29 cellular contexts compared by ENCODE assay signal in the genomic region with DNA sequence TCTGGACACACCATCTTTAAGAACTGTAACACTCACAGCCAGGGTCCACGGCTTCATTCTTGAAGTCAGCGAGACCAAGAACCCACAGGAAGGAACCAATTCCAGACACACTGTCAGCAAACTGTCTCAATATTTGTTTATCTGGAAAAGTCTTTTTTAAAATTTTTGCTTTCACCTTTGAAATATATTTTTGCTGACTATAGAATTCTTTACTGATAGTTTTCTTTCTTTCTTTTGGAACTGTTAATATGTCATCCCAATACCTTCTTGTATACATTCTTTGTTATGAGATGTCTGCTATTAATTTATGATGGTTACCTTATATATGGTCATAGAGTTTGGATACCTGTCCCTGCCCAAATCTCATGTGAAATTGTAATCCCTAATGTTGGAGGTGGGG.
"Had no signal": no experiment of that assay in that cellular context is flagged by ENCODE, and none has a peak within 500 bp of the region (broad histone marks: within the 10 kb centered on the region; RNA-seq: fewer than 3 reads in every experiment).

No MANE protein-coding gene starts in this region.

- H3K27me3 ChIP-seq: ovary, suprapubic skin, testis, tibial artery, transverse colon, vagina had no signal

- DNase-seq: naive thymus-derived CD4-positive, alpha-beta T cell; natural killer cell; occipital lobe; ovary; posterior cingulate gyrus; psoas muscle; right cardiac atrium; spleen; stimulated activated CD4-positive, alpha-beta T cell treated with anti-CD3 and anti-CD28 coated beads, Interleukin-12 subunit alpha, Interleukin-12 subunit beta, amount 100 ng/mL, for 4 hours; stimulated activated CD4-positive, alpha-beta T cell treated with anti-CD3 and anti-CD28 coated beads, Interleukin-1b, Interleukin-23, amount 100 ng/mL, for 48 hours; stimulated activated CD4-positive, alpha-beta T cell treated with anti-CD3 and anti-CD28 coated beads, Interleukin-4, amount 100 ng/mL, for 1 hour; stimulated activated CD4-positive, alpha-beta T cell treated with anti-CD3 and anti-CD28 coated beads, Interleukin-4, amount 100 ng/mL, for 4 hours; stimulated activated CD8-positive, alpha-beta memory T cell treated with anti-CD3 and anti-CD28 coated beads, Interleukin-4, amount 100 ng/mL, for 48 hours; stimulated activated naive CD4-positive, alpha-beta T cell; stimulated activated naive CD8-positive, alpha-beta T cell treated with anti-CD3 and anti-CD28 coated beads, Interleukin-15, amount 100 ng/mL, for 72 hours; stimulated activated naive CD8-positive, alpha-beta T cell treated with anti-CD3 and anti-CD28 coated beads, Interleukin-15, Interleukin-2, amounts not matched to agents 100 U/mL and 50 U/mL, for 24 hours; substantia nigra; tibial artery; transverse colon; upper lobe of right lung had no signal

- H3K9me3 ChIP-seq: ovary, psoas muscle, suprapubic skin, testis, tibial artery, transverse colon, upper lobe of right lung, vagina had no signal

- H3K4me2 ChIP-seq: neural progenitor cell, smooth muscle cell had no signal

- H3K27ac ChIP-seq: neural progenitor cell, ovary, parathyroid adenoma, psoas muscle, spleen, testis, tibial artery, transverse colon, upper lobe of right lung, vagina had no signal

- ATAC-seq: naive thymus-derived CD4-positive, alpha-beta T cell; natural killer cell; psoas muscle; right cardiac atrium; sciatic nerve; stimulated activated memory B cell treated with anti-CD40 and anti-IgM and Interleukin-4, amounts not matched to agents 10 μg/mL and 1 μg/mL and 100 μg/mL, for 72 hours; stimulated activated naive CD8-positive, alpha-beta T cell treated with anti-CD3 and anti-CD28 coated beads, Interleukin-15, amount 100 ng/mL, for 72 hours; stimulated activated naive CD8-positive, alpha-beta T cell treated with anti-CD3 and anti-CD28 coated beads, Interleukin-15, Interleukin-2, amounts not matched to agents 100 U/mL and 50 U/mL, for 24 hours; upper lobe of right lung had no signal

- H3K4me1 ChIP-seq: neural progenitor cell, parathyroid adenoma, psoas muscle, spleen, testis, tibial artery, transverse colon, upper lobe of right lung had no signal

- H3K4me3 ChIP-seq: neural progenitor cell, ovary, psoas muscle, skin epidermis, smooth muscle cell, spleen, suprapubic skin, testis, tibial artery, transverse colon, upper lobe of right lung, vagina had no signal

- H2AFZ ChIP-seq: neural progenitor cell, parathyroid adenoma had no signal

- H3K9ac ChIP-seq: neural progenitor cell, parathyroid adenoma had no signal

- H3K36me3 ChIP-seq: neural progenitor cell, ovary, spleen, suprapubic skin, tibial artery, transverse colon, upper lobe of right lung, vagina had no signal

- H3K79me2 ChIP-seq: parathyroid adenoma had no signal
